9 cellular contexts compared by ENCODE assay signal in the genomic region with DNA sequence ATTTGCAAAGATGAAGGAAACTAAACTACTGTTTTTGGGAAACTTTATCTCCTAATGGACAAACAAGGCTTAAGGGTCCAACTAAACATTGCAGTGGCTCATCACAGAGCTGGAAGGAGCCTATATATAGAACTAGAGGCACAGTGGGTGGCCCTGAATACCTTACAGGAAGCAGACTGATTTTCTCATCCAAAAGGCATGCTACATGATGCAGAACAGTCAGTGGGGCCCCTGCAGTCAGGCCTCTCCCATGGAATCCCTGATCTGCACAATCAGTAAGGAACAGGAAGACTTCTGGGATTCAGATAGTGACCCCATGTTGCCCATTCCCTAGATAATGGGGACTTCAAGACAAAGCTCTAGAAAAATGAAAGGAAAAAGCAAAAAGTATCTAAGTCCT. TPM values are rescaled to one million over a fixed set of nuclear protein-coding genes. Genes with fewer than 3 reads are reported as not detected.
A peak's percentile ranks its signal among the peaks of the same experiment; 100 is the strongest.
DNase-seq lines count a peak whose midpoint lies in the region; ATAC-seq and TF ChIP-seq lines count a peak whose summit lies in the region.
"Had no signal": no experiment of that assay in that cellular context is flagged by ENCODE, and none has a peak within 500 bp of the region (broad histone marks: within the 10 kb centered on the region; RNA-seq: fewer than 3 reads in every experiment).

No MANE protein-coding gene starts in this region.

- H3K36me3 Mint-ChIP-seq in Calu3 (ENCODE audit: insufficient read depth, unreplicated experiment): peaks cover 23% of the 10 kb centered on the region

- H3K4me1 Mint-ChIP-seq in Calu3 (ENCODE audit: low read depth, unreplicated experiment): peaks cover 22% of the 10 kb centered on the region

- no peak for TF ChIP-seq CTCF in Calu3 (IDR thresholded peaks at IDR 0.05; ENCODE audit: unreplicated experiment)
- TF ChIP-seq CTCF in lower lobe of right lung (IDR thresholded peaks at IDR 0.05): no peak

- H3K27ac ChIP-seq in HUES64 (ENCODE audit: low read depth, low read length): peak overlapping the region; percentile 62
- H3K27ac ChIP-seq in mesodermal cell (ENCODE audit: low read depth, low read length, severe bottlenecking): peak overlapping the region; percentile 89
- H3K27ac ChIP-seq in lower lobe of right lung: no peak overlapping the region

- ATAC-seq in GM18861 (IDR thresholded peaks at IDR 0.05; ENCODE audit: unreplicated experiment): no peak
- no peak for ATAC-seq in lower lobe of right lung

- peaks cover 16% of the 10 kb centered on the region for H3K4me1 ChIP-seq in HUES64 (ENCODE audit: insufficient read depth, low read length)
- peaks cover 16% of the 10 kb centered on the region for H3K4me1 ChIP-seq in mesodermal cell (ENCODE audit: control insufficient read depth, insufficient read depth, low read length, poor library complexity, severe bottlenecking)
- H3K4me1 ChIP-seq in lower lobe of right lung: peaks cover 30% of the 10 kb centered on the region

- H3K9me3 Mint-ChIP-seq in Calu3 (ENCODE audit: low read depth, unreplicated experiment): no peaks in the 10 kb centered on the region

- intact Hi-C loops in Calu3 (cut with micrococcal nuclease; ENCODE audit: unreplicated experiment): no loop called here
- intact Hi-C loops in lower lobe of right lung (cut with DNase I): no loop called here

- peak overlapping the region; percentile 22 for H3K4me3 Mint-ChIP-seq in Calu3 (ENCODE audit: low read depth, unreplicated experiment)

- H3K9ac ChIP-seq in HUES64 (ENCODE audit: low read depth, low read length): peak overlapping the region; percentile 40

- CTCF ChIA-PET in Calu3 (lab: Charles Lee): interaction anchor here (0.6 to 1.1 kb wide), 2 partner anchors 13 to 170 kb away, joined by 4 to 5 read pairs; a partner anchor contains a TSS

- H3K4me3 ChIP-seq in HUES64 (ENCODE audit: low read length): peak overlapping the region; percentile 78
- peak overlapping the region; percentile 95 for H3K4me3 ChIP-seq in mesodermal cell (ENCODE audit: extremely low read depth, insufficient read depth, low read length, poor library complexity, severe bottlenecking)
- no peak overlapping the region for H3K4me3 ChIP-seq in lower lobe of right lung

- H3K27ac Mint-ChIP-seq in Calu3 (ENCODE audit: unreplicated experiment): peak overlapping the region; percentile 48

- H3K36me3 ChIP-seq in HUES64 (ENCODE audit: insufficient read depth, low read length): peaks cover 31% of the 10 kb centered on the region
- H3K36me3 ChIP-seq in mesodermal cell (ENCODE audit: control insufficient read depth, insufficient read depth, low read length): peaks cover 25% of the 10 kb centered on the region
- peaks cover 27% of the 10 kb centered on the region for H3K36me3 ChIP-seq in lower lobe of right lung

- no peaks in the 10 kb centered on the region for H3K9me3 ChIP-seq in HUES64 (ENCODE audit: insufficient read depth, low read depth, low read length)
- H3K9me3 ChIP-seq in mesodermal cell (ENCODE audit: control insufficient read depth, low read length): peaks cover 7% of the 10 kb centered on the region
- H3K9me3 ChIP-seq in lower lobe of right lung: no peaks in the 10 kb centered on the region

- no TSS peak for BruUV-seq in Calu3 (replicated peaks; lab: Mats Ljungman, UMichigan)

- H3K27me3 ChIP-seq in HUES64 (ENCODE audit: insufficient read depth, low read length) (no peaks in the 10 kb centered on the region), lower lobe of right lung (ENCODE audit: low read depth) (no peaks in the 10 kb centered on the region)

- no peaks in the 10 kb centered on the region for H3K27me3 Mint-ChIP-seq in Calu3 (ENCODE audit: unreplicated experiment)

- DNase-seq in Calu3 (no peak), amniotic epithelial cell (ENCODE audit: low read depth) (peak; percentile 92), SKM-1 treated with dmso at 0.1 percent for 144 hours (lab: John Stamatoyannopoulos, UW; ENCODE audit: unreplicated experiment) (no peak), lower lobe of right lung (no peak), NCI-H1048 (lab: John Stamatoyannopoulos, UW) (no peak)
- DNase-seq: activated naive CD4-positive, alpha-beta T cell had no signal

RNA-seq across cellular contexts. Expression of a gene that starts 1.9 kb away (rescaled TPM):
- total RNA-seq in Calu3 (2022) (46.6 and 47.2 TPM in 2 replicates), lower lobe of right lung (19.3 TPM)
- 25.0 TPM for polyA plus RNA-seq in HUES64 (2013, experiment 1 of 2)
- polyA plus RNA-seq in HUES64 (2013, experiment 2 of 2): 28.2 TPM
- polyA plus RNA-seq in mesodermal cell (2013, experiment 1 of 2): 19.8 TPM
- 29.2 TPM for polyA plus RNA-seq in mesodermal cell (2013, experiment 2 of 2)

RNA-seq across cellular contexts. Expression of a gene that starts 37.4 kb away (rescaled TPM):
- total RNA-seq in Calu3 (2022) (77.1 and 89.2 TPM in 2 replicates), lower lobe of right lung (174 TPM)
- polyA plus RNA-seq in HUES64 (2013, experiment 1 of 2): 39.7 TPM
- polyA plus RNA-seq in HUES64 (2013, experiment 2 of 2): 39.6 TPM
- 40.3 TPM for polyA plus RNA-seq in mesodermal cell (2013, experiment 1 of 2)
- 45.7 TPM for polyA plus RNA-seq in mesodermal cell (2013, experiment 2 of 2)

RNA-seq across cellular contexts. Expression of a gene that starts 56.6 kb away (rescaled TPM):
- total RNA-seq in Calu3 (2022) (7.8 and 12.0 TPM in 2 replicates), lower lobe of right lung (50.7 TPM)
- 0.90 TPM for polyA plus RNA-seq in HUES64 (2013, experiment 1 of 2)
- polyA plus RNA-seq in HUES64 (2013, experiment 2 of 2): 0.70 TPM
- 0.37 TPM for polyA plus RNA-seq in mesodermal cell (2013, experiment 1 of 2)
- 0.66 TPM for polyA plus RNA-seq in mesodermal cell (2013, experiment 2 of 2)
